ENCODE assay signal across 8 cellular contexts in genomic region chr5:93579561-93580386, GRCh38. TPM values are rescaled to one million over a fixed set of nuclear protein-coding genes. Genes with fewer than 3 reads are reported as not detected.
DNase-seq lines count a peak whose midpoint lies in the region; ATAC-seq, FAIRE-seq and TF ChIP-seq lines count a peak whose summit lies in the region.

No MANE protein-coding gene starts in this region.

- peak overlapping the region; percentile 85 for H3K4me3 Mint-ChIP-seq in stimulated activated naive CD8-positive, alpha-beta T cell treated with anti-CD3 and anti-CD28 coated beads, Interleukin-15, Interleukin-2, amounts not matched to agents 100 ng/mL and 50 ng/mL, for 24 hours

- TF ChIP-seq CTCF in astrocyte of the cerebellum (IDR thresholded peaks at IDR 0.05; ENCODE audit: low read depth, low read length, missing control alignments) = no peak
- TF ChIP-seq CTCF in keratinocyte (optimal IDR thresholded peaks at IDR 0.05 in 1 of 3, IDR thresholded peaks at IDR 0.05 in 1 of 3, conservative IDR thresholded peaks at IDR 0.05 in 1 of 3; ENCODE audit: extremely low read depth in 1 of 3, insufficient read depth in 2 of 3, low read length in 3 of 3) = no peak

- peak overlapping the region; percentile 52 for H3K4me3 ChIP-seq in Jurkat, Clone E6-1 (ENCODE audit: low read length)
- H3K4me3 ChIP-seq in astrocyte of the cerebellum (ENCODE audit: low read depth, low read length) (peak overlapping the region; percentile 98), keratinocyte (ENCODE audit: control insufficient read depth in 2 of 3, extremely low read depth in 1 of 3, insufficient read depth in 2 of 3, low read depth in 1 of 3, low read length in 3 of 3) (peak overlapping the region; percentile 31 to 83 (median 64))

- H3K36me3 Mint-ChIP-seq in stimulated activated naive CD8-positive, alpha-beta T cell treated with anti-CD3 and anti-CD28 coated beads, Interleukin-15, Interleukin-2, amounts not matched to agents 100 ng/mL and 50 ng/mL, for 24 hours (ENCODE audit: low read depth) = no peaks in the 10 kb centered on the region

- peaks cover 8% of the 10 kb centered on the region for H3K4me1 ChIP-seq in keratinocyte (ENCODE audit: control insufficient read depth, extremely low read depth, insufficient read depth, low read length)

- H3K4me1 Mint-ChIP-seq in stimulated activated naive CD8-positive, alpha-beta T cell treated with anti-CD3 and anti-CD28 coated beads, Interleukin-15, Interleukin-2, amounts not matched to agents 100 ng/mL and 50 ng/mL, for 24 hours (ENCODE audit: low read depth) = peaks cover 15% of the 10 kb centered on the region

- no peak for FAIRE-seq in keratinocyte (lab: Jason Lieb, UNC)

- H3K27ac ChIP-seq in keratinocyte (ENCODE audit: control insufficient read depth, insufficient read depth, low read length) = no peak overlapping the region

- dilution Hi-C loops in keratinocyte (cut with MboI; ENCODE audit: extremely low pct_ligation_motif_present, low sequenced_read_pairs) = no loop called here

- H3K27me3 ChIP-seq in keratinocyte (ENCODE audit: control insufficient read depth, extremely low read depth, insufficient read depth, low read length) = peaks cover 63% of the 10 kb centered on the region

- no peaks in the 10 kb centered on the region for H3K9me3 ChIP-seq in keratinocyte (ENCODE audit: control insufficient read depth, low read depth, low read length)

- DNase-seq in DMS53 (lab: John Stamatoyannopoulos, UW) = peak; percentile 82
- DNase-seq in Jurkat, Clone E6-1 (ENCODE audit: low read depth, low spot score) = no peak
- DNase-seq in astrocyte of the cerebellum (ENCODE audit: low read depth) = no peak
- no peak for DNase-seq in keratinocyte (ENCODE audit: low read depth, low spot score)
- no peak for DNase-seq in SKM-1 treated with dmso at 0.1 percent for 144 hours (lab: John Stamatoyannopoulos, UW; ENCODE audit: unreplicated experiment)
- no peak for DNase-seq in activated naive CD4-positive, alpha-beta T cell treated with anti-CD3 and anti-CD28 coated beads, Interleukin-2, amount 50 U/mL, for 16 hours

- H4K20me1 ChIP-seq in keratinocyte (ENCODE audit: control insufficient read depth, extremely low read depth, insufficient read depth, low read length) = no peaks in the 10 kb centered on the region

- no peaks in the 10 kb centered on the region for H3K36me3 ChIP-seq in keratinocyte (ENCODE audit: control insufficient read depth in 2 of 2, extremely low read depth in 1 of 2, insufficient read depth in 2 of 2, low read length in 2 of 2)

- H3K27ac Mint-ChIP-seq in stimulated activated naive CD8-positive, alpha-beta T cell treated with anti-CD3 and anti-CD28 coated beads, Interleukin-15, Interleukin-2, amounts not matched to agents 100 ng/mL and 50 ng/mL, for 24 hours = no peak overlapping the region

- no peaks in the 10 kb centered on the region for H3K79me2 ChIP-seq in keratinocyte (ENCODE audit: control insufficient read depth, insufficient read depth, low read length)

- H2AFZ ChIP-seq in keratinocyte (ENCODE audit: control insufficient read depth, low read length) = peak overlapping the region; percentile 91

- no peak overlapping the region for H3K9ac ChIP-seq in keratinocyte (ENCODE audit: control insufficient read depth, extremely low read depth, insufficient read depth, low read length)

- no peaks in the 10 kb centered on the region for H3K9me3 Mint-ChIP-seq in stimulated activated naive CD8-positive, alpha-beta T cell treated with anti-CD3 and anti-CD28 coated beads, Interleukin-15, Interleukin-2, amounts not matched to agents 100 ng/mL and 50 ng/mL, for 24 hours

- peak overlapping the region; percentile 98 for H3K4me2 ChIP-seq in keratinocyte (ENCODE audit: control insufficient read depth, extremely low read depth, insufficient read depth, low read depth, low read length)

- H3K9me1 ChIP-seq in keratinocyte (ENCODE audit: control insufficient read depth, extremely low read depth, insufficient read depth, low read length) = no peaks in the 10 kb centered on the region

- no peak for ATAC-seq in HG03521 (IDR thresholded peaks at IDR 0.05; ENCODE audit: unreplicated experiment)

- in situ Hi-C loops in astrocyte of the cerebellum (cut with HindIII; ENCODE audit: low sequenced_read_pairs) = no loop called here

- H3K27me3 Mint-ChIP-seq in stimulated activated naive CD8-positive, alpha-beta T cell treated with anti-CD3 and anti-CD28 coated beads, Interleukin-15, Interleukin-2, amounts not matched to agents 100 ng/mL and 50 ng/mL, for 24 hours = peaks cover 51% of the 10 kb centered on the region

RNA-seq across cellular contexts. Expression of gene NR2F1-AS1, which starts 1.2 kb away (rescaled TPM):
- not detected for polyA plus RNA-seq in Jurkat, Clone E6-1 (2012; ENCODE audit: insufficient read depth, insufficient read length)
- polyA plus RNA-seq in keratinocyte = 0.06 to 0.33 TPM (median 0.25 TPM) in 3 replicates
- not detected for polyA plus RNA-seq in keratinocyte (2011; ENCODE audit: low read depth)
- 0.19 and 0.61 TPM in 2 replicates for polyA plus RNA-seq in keratinocyte (2011; cell fraction: cytosol; rRNA removed)
- 0.49 and 0.65 TPM in 2 replicates for polyA plus RNA-seq in keratinocyte (2011; cell fraction: nucleus; rRNA removed)
- 0.17 TPM in 1 of 2 replicates, not detected in the other for polyA plus RNA-seq in keratinocyte (2012; ENCODE audit: low replicate concordance)
- 0.06 to 0.07 TPM in 2 of 3 replicates, not detected in the other for polyA minus RNA-seq in keratinocyte
- polyA minus RNA-seq in keratinocyte (2011; cell fraction: cytosol; rRNA and poly(A)+ RNA removed) = not detected
- 0.21 and 0.70 TPM in 2 replicates for polyA minus RNA-seq in keratinocyte (2011; cell fraction: nucleus; rRNA and poly(A)+ RNA removed)

RNA-seq across cellular contexts. Expression of gene NR2F1, which starts 3.2 kb away (rescaled TPM):
- not detected for polyA plus RNA-seq in Jurkat, Clone E6-1 (2012; ENCODE audit: insufficient read depth, insufficient read length)
- 0.03 TPM in 1 of 3 replicates, not detected in the others for polyA plus RNA-seq in keratinocyte
- polyA plus RNA-seq in keratinocyte (2011; ENCODE audit: low read depth) = not detected
- 0.06 TPM in 1 of 2 replicates, not detected in the other for polyA plus RNA-seq in keratinocyte (2011; cell fraction: cytosol; rRNA removed)
- 0.05 and 0.13 TPM in 2 replicates for polyA plus RNA-seq in keratinocyte (2011; cell fraction: nucleus; rRNA removed)
- polyA plus RNA-seq in keratinocyte (2012; ENCODE audit: low replicate concordance) = not detected in 2 replicates
- polyA minus RNA-seq in keratinocyte = 0.43 TPM in 1 of 3 replicates, not detected in the others
- polyA minus RNA-seq in keratinocyte (2011; cell fraction: cytosol; rRNA and poly(A)+ RNA removed) = 2.7 TPM
- polyA minus RNA-seq in keratinocyte (2011; cell fraction: nucleus; rRNA and poly(A)+ RNA removed) = 0.53 and 0.54 TPM in 2 replicates
